Comparison of ENCODE assay signal across 1 cellular context in genomic region chr18:35084494-35085449, GRCh38.
TF ChIP-seq lines count a peak whose summit lies in the region.

No MANE protein-coding gene starts in this region.

TF ChIP-seq in endothelial cell of umbilical vein, 7 proteins besides CTCF, POLR2A, EP300 and RAD21:
- TF ChIP-seq MAX (IDR thresholded peaks at IDR 0.05; ENCODE audit: insufficient read depth, insufficient read length) (no peak), GATA2 (IDR thresholded peaks at IDR 0.05; ENCODE audit: insufficient read depth, insufficient read length, low read depth, low read length) (no peak), JUN (IDR thresholded peaks at IDR 0.05; ENCODE audit: borderline replicate concordance, insufficient read depth, insufficient read length, low read depth) (no peak), MYC (IDR thresholded peaks at IDR 0.05; ENCODE audit: low read depth, low read length) (no peak), EZH2 (IDR thresholded peaks at IDR 0.05; ENCODE audit: borderline replicate concordance, low read depth, low read length, severe bottlenecking) (no peak), POLR2AphosphoS5 (IDR thresholded peaks at IDR 0.05; ENCODE audit: insufficient read depth, low read depth, low read length) (no peak), FOS (IDR thresholded peaks at IDR 0.05; ENCODE audit: borderline replicate concordance, insufficient read depth, low read length) (no peak)
